In the genomic region with DNA sequence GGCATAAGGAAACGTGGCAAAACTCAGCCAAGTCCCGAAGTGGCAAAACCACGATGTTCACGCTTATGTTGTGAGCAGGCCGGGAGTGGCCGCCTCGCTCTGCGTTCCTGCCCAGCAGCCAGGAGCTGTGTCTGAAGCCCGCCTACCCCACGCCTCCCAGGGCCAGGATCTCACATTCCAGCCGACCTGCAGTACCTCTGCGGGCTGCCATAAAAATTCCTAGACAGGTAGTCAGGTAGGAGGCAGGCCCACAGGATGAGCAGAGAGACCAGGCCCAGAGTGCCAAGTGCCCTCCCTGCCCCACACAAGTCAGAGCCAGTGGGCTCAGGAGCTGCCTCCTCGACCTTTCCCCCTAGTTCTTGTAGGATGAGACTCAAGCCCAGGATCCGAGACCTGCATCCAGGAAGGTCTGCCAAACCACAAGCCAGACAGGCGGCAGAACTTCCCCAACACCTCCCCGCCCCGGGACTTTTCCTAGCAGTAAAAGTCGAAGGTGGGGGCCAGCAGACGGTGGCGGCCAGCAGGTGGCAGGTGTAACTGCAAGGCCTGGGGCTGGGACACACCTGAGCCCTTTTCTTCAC, we compare ENCODE assay signal across 10 cellular contexts. TPM values are rescaled to one million over a fixed set of nuclear protein-coding genes. Genes with fewer than 3 reads are reported as not detected.
A peak's percentile ranks its signal among the peaks of the same experiment; 100 is the strongest.
DNase-seq lines count a peak whose midpoint lies in the region; ATAC-seq and TF ChIP-seq lines count a peak whose summit lies in the region.
"Had no signal": no experiment of that assay in that cellular context is flagged by ENCODE, and none has a peak within 500 bp of the region (broad histone marks: within the 10 kb centered on the region; RNA-seq: fewer than 3 reads in every experiment).

No MANE protein-coding gene starts in this region.

- peak; percentile 88 for ATAC-seq in HCT116
- ATAC-seq in RWPE2 (ENCODE audit: low read depth) = peak; percentile 84

- no peaks in the 10 kb centered on the region for H3K79me2 ChIP-seq in HCT116 (ENCODE audit: insufficient read depth, low read length)

- no peaks in the 10 kb centered on the region for H3K9me2 ChIP-seq in HCT116 (ENCODE audit: insufficient read depth)

- DNase-seq in HCT116 (ENCODE audit: low read depth, low spot score) (peak; percentile 62), RWPE2 (ENCODE audit: low spot score) (peak; percentile 100), iPS-NIHi7 (ENCODE audit: extremely low spot score) (peak; percentile 43), stomach (peak; percentile 66), left ventricle myocardium inferior (no peak), NCI-H345 treated with DMSO at 0.1 percent for 48 hours (lab: John Stamatoyannopoulos, UW; ENCODE audit: unreplicated experiment) (no peak), G401 (ENCODE audit: low spot score) (no peak)
- no peak for DNase-seq in activated naive CD8-positive, alpha-beta T cell treated with anti-CD3 and anti-CD28 coated beads for 36 hours
- DNase-seq: NCI-H524 treated with DMSO at 0.1 percent for 48 hours had no signal

- H3K4me3 Mint-ChIP-seq in activated naive CD8-positive, alpha-beta T cell treated with anti-CD3 and anti-CD28 coated beads for 36 hours = no peak overlapping the region
- H3K4me3 Mint-ChIP-seq: neural crest cell had no signal

- intact Hi-C loops in HCT116 (cut with micrococcal nuclease) = no loop called here
- intact Hi-C loops in stomach (cut with DNase I; ENCODE audit: low total_unique reads) = no loop called here
- intact Hi-C loops in left ventricle myocardium inferior (cut with micrococcal nuclease) = no loop called here

- no peaks in the 10 kb centered on the region for H3K9me3 Mint-ChIP-seq in activated naive CD8-positive, alpha-beta T cell treated with anti-CD3 and anti-CD28 coated beads for 36 hours
- H3K9me3 Mint-ChIP-seq: neural crest cell had no signal

- H3K27ac ChIP-seq in HCT116 (ENCODE audit: low read depth, low read length) = no peak overlapping the region
- peak overlapping the region; percentile 100 for H3K27ac ChIP-seq in RWPE2 (ENCODE audit: poor library complexity, severe bottlenecking)
- H3K27ac ChIP-seq in stomach = peak overlapping the region in 4 of 5 donors; percentile 15 to 60 (median 44)
- no peak overlapping the region for H3K27ac ChIP-seq in left ventricle myocardium inferior (replicated peaks)

- H4K20me1 ChIP-seq in HCT116 (ENCODE audit: insufficient read depth) = peaks cover 7% of the 10 kb centered on the region; the same call in 1 of the 2 replicates

- TF ChIP-seq POLR2A in HCT116 (IDR thresholded peaks at IDR 0.05; ENCODE audit: borderline replicate concordance, extremely low read depth, insufficient read depth, insufficient read length) = no peak
- TF ChIP-seq POLR2A in stomach (IDR thresholded peaks at IDR 0.05) = no peak

- H3K36me3 ChIP-seq in HCT116 (ENCODE audit: control insufficient read depth in 1 of 2, insufficient read depth in 2 of 2, low read length in 2 of 2) (no peaks in the 10 kb centered on the region), RWPE2 (ENCODE audit: low read depth) (peaks cover 63% of the 10 kb centered on the region), stomach (no peaks in the 10 kb centered on the region), left ventricle myocardium inferior (no peaks in the 10 kb centered on the region)

- H3K4me2 ChIP-seq in HCT116 (ENCODE audit: low read length) = peak overlapping the region; percentile 40

- no peak for TF ChIP-seq EP300 in stomach (IDR thresholded peaks at IDR 0.05)

- H3K27ac Mint-ChIP-seq in activated naive CD8-positive, alpha-beta T cell treated with anti-CD3 and anti-CD28 coated beads for 36 hours = no peak overlapping the region

- H3K4me1 ChIP-seq in HCT116 (ENCODE audit: control insufficient read depth in 1 of 2, insufficient read depth in 2 of 2, low read length in 2 of 2) (peaks cover 33 to 49% of the 10 kb centered on the region in 2 experiments), RWPE2 (ENCODE audit: insufficient read depth, poor library complexity, severe bottlenecking) (peaks cover 94% of the 10 kb centered on the region), stomach (peaks cover 15 to 68% (median 47%) of the 10 kb centered on the region in 4 donors), left ventricle myocardium inferior (peaks cover 83% of the 10 kb centered on the region)

- H3K36me3 Mint-ChIP-seq in activated naive CD8-positive, alpha-beta T cell treated with anti-CD3 and anti-CD28 coated beads for 36 hours = no peaks in the 10 kb centered on the region

- H3K4me1 Mint-ChIP-seq in activated naive CD8-positive, alpha-beta T cell treated with anti-CD3 and anti-CD28 coated beads for 36 hours = peaks cover 12% of the 10 kb centered on the region

- CTCF ChIA-PET in HCT116 (lab: Charles Lee) = interaction anchor here (0.7 to 1.4 kb wide), 2 partner anchors 9 to 17 kb away, joined by 3 to 5 read pairs; a partner anchor contains a TSS

- no TSS peak for BruUV-seq in HCT116 (replicated peaks; lab: Mats Ljungman, UMichigan)

- RAD21 ChIA-PET in HCT116 (lab: Charles Lee; ENCODE audit: low non-redundant PET in 1 of 2, low total read pairs in 2 of 2, uncharacterized antibody in 2 of 2, unreplicated experiment in 2 of 2) = no interaction called here

- peak; percentile 47 to 71 (median 64); a peak in 5 of 6 replicates for TF ChIP-seq CTCF in HCT116 (IDR thresholded peaks at IDR 0.05 in 2 of 3, conservative IDR thresholded peaks at IDR 0.05 in 1 of 3; ENCODE audit: borderline replicate concordance in 1 of 3, insufficient read depth in 1 of 3, low read depth in 2 of 3, low read length in 2 of 3)
- peak; percentile 98 for TF ChIP-seq CTCF in RWPE2 (IDR thresholded peaks at IDR 0.05; ENCODE audit: poor library complexity, severe bottlenecking)
- peak in 4 of 7 experiments; percentile 30 to 49 (median 42) for TF ChIP-seq CTCF in stomach (IDR thresholded peaks at IDR 0.05)
- TF ChIP-seq CTCF in left ventricle myocardium inferior (IDR thresholded peaks at IDR 0.05; ENCODE audit: borderline replicate concordance) = no peak

- WGBS in stomach, 5 donors = 31 to 56% (median 37%) methylated on average over 20 of the region's 20 CpGs

- peaks cover 90% of the 10 kb centered on the region for H3K27me3 ChIP-seq in HCT116 (ENCODE audit: insufficient read depth, low read length)
- no peaks in the 10 kb centered on the region for H3K27me3 ChIP-seq in RWPE2 (ENCODE audit: insufficient read depth, poor library complexity, severe bottlenecking)
- H3K27me3 ChIP-seq in stomach = no peaks in the 10 kb centered on the region
- H3K27me3 ChIP-seq in left ventricle myocardium inferior (ENCODE audit: low read depth) = no peaks in the 10 kb centered on the region

- H3K4me3 ChIP-seq in HCT116 (replicated peaks in 1 of 2; ENCODE audit: low read depth in 1 of 2, low read length in 2 of 2) (peak overlapping the region in 1 of 2 experiments; percentile 0; a peak in 1 of 4 replicates), RWPE2 (ENCODE audit: severe bottlenecking) (no peak overlapping the region), stomach (no peak overlapping the region), left ventricle myocardium inferior (no peak overlapping the region)

- H3K9me3 ChIP-seq in HCT116 (ENCODE audit: control insufficient read depth in 1 of 2, insufficient read depth in 1 of 2, low read depth in 1 of 2, low read length in 2 of 2) (no peaks in the 10 kb centered on the region), RWPE2 (ENCODE audit: severe bottlenecking) (no peaks in the 10 kb centered on the region), stomach (no peaks in the 10 kb centered on the region), left ventricle myocardium inferior (replicated peaks) (no peaks in the 10 kb centered on the region)

- TF ChIP-seq RAD21 in HCT116 (IDR thresholded peaks at IDR 0.05; ENCODE audit: low read depth) = peak; percentile 63

- H3K27me3 Mint-ChIP-seq in activated naive CD8-positive, alpha-beta T cell treated with anti-CD3 and anti-CD28 coated beads for 36 hours = no peaks in the 10 kb centered on the region

- POLR2A ChIA-PET in HCT116 (lab: Charles Lee) = no interaction called here

- H3K9ac ChIP-seq in HCT116 (ENCODE audit: low read length) = 0 out of 2 replicates have a peak overlapping the region, but pooled peaks have one; percentile 9

- peak overlapping the region; percentile 8 for H2AFZ ChIP-seq in HCT116 (ENCODE audit: low read depth, low read length, poor library complexity, severe bottlenecking)

- in situ Hi-C loops in G401 (cut with HindIII; ENCODE audit: low sequenced_read_pairs) = no loop called here

TF ChIP-seq in HCT116, 20 proteins besides CTCF, POLR2A, EP300 and RAD21 (continues in another document):
- TF ChIP-seq SP1 (IDR thresholded peaks at IDR 0.05; ENCODE audit: low read depth) = peak; percentile 63; the same call in 1 of the 2 replicates
- TF ChIP-seq, protein P1, sequence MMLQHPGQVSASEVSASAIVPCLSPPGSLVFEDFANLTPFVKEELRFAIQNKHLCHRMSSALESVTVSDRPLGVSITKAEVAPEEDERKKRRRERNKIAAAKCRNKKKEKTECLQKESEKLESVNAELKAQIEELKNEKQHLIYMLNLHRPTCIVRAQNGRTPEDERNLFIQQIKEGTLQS (IDR thresholded peaks at IDR 0.05) = no peak

RNA-seq across cellular contexts. Expression of a gene that starts 16.7 kb away (rescaled TPM):
- 0.64 TPM for total RNA-seq in HCT116 (2021; ENCODE audit: unreplicated experiment)
- polyA plus RNA-seq in HCT116 (2012) = 1.1 and 2.3 TPM in 2 replicates
- total RNA-seq in stomach = 10 to 100 TPM in 2 of 5 donors, 1 to 10 TPM in 2, not detected in 1; 5.3 to 17.2 (median 10.7) TPM
- polyA plus RNA-seq in stomach = 10 to 100 TPM in 1 of 3 donors, 1 to 10 TPM in 2; 5.3 to 12.5 (median 5.4) TPM
- 1 to 10 TPM; 1.0 to 1.7 TPM for total RNA-seq in activated naive CD8-positive, alpha-beta T cell treated with anti-CD3 and anti-CD28 coated beads for 36 hours
- 36.4 TPM for total RNA-seq in left ventricle myocardium inferior
- total RNA-seq in G401 (2014; rRNA removed; shearing (Covaris generic)) = 0.49 and 0.58 TPM in 2 replicates

Comparison
In these comparisons a context has a peak if more than half of its experiments do, and no peak if none do; other contexts are left out.
1. DNase-seq: peak in HCT116 (single experiment), RWPE2 (single experiment), iPS-NIHi7 (single experiment) and stomach (single experiment); none in activated naive CD8-positive, alpha-beta T cell treated with anti-CD3 and anti-CD28 coated beads for 36 hours (single experiment), left ventricle myocardium inferior (single experiment), NCI-H345 treated with DMSO at 0.1 percent for 48 hours (single experiment) and G401 (single experiment).
2. H3K27ac ChIP-seq: peak in RWPE2 (single experiment) and stomach (4 of 5); none in HCT116 (single experiment) and left ventricle myocardium inferior (single experiment).